Comparison of ENCODE assay signal across 21 cellular contexts in the genomic region with DNA sequence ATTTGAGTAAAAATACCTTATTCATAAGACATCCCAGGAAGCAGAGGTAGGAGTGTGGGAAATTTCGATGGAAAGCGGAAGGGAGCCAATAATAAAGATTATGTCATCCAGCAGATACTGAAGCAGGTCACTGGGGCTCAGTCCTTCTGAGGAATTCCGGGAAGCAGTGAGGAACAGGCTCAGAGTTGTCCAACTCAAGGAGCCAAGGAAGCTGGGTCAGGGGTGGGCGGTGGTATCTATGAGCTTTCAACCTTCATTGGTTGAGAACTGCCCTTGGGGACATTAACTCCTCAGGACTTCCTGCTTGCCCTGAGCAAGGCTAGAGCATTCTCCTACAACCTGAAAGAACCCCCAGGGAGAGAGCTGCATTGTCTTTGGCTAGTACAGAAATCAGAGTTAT.
"Had no signal": no experiment of that assay in that cellular context is flagged by ENCODE, and none has a peak within 500 bp of the region (broad histone marks: within the 10 kb centered on the region; RNA-seq: fewer than 3 reads in every experiment).

No MANE protein-coding gene starts in this region.

- H3K9me3 ChIP-seq: adrenal gland, ascending aorta, mucosa of descending colon, transverse colon had no signal

- H3K27ac ChIP-seq: adrenal gland, cardiac muscle cell, foreskin keratinocyte, transverse colon had no signal

- H3K36me3 ChIP-seq: adrenal gland, ascending aorta, cardiac muscle cell, transverse colon had no signal

- H3K4me3 ChIP-seq: adrenal gland, ascending aorta, cardiac muscle cell, lung, mucosa of descending colon, transverse colon had no signal

- H3K27me3 ChIP-seq: adrenal gland, ascending aorta, cardiac muscle cell, transverse colon had no signal

- DNase-seq: activated CD4-positive, alpha-beta T cell treated with anti-CD3 and anti-CD28 coated beads for 4 hours; activated CD4-positive, alpha-beta T cell treated with anti-CD3 and anti-CD28 coated beads, Interleukin-2, amount 50 U/mL, for 4 hours; activated effector memory CD4-positive, alpha-beta T cell treated with Interleukin-2 at 50 U/mL for 16 hours; activated naive CD4-positive, alpha-beta T cell treated with anti-CD3 and anti-CD28 coated beads for 36 hours; activated naive CD8-positive, alpha-beta T cell treated with anti-CD3 and anti-CD28 coated beads for 36 hours; activated T-cell treated with anti-CD3 and anti-CD28 coated beads for 4 hours; adrenal gland; cortex of kidney; effector memory CD8-positive, alpha-beta T cell; foreskin keratinocyte; hippocampal formation; immature natural killer cell; mucosa of descending colon; retina; stimulated activated CD4-positive, alpha-beta T cell treated with anti-CD3 and anti-CD28 coated beads, Interleukin-2, amount 100 ng/mL, for 48 hours; stimulated activated naive CD4-positive, alpha-beta T cell treated with Interleukin-2 at 50 U/mL for 16 hours; T-helper 1 cell; transverse colon had no signal

- H3K4me1 ChIP-seq: adrenal gland, foreskin keratinocyte, transverse colon had no signal

- ATAC-seq: effector memory CD8-positive, alpha-beta T cell; foreskin keratinocyte; mucosa of descending colon had no signal
